Comparison of ENCODE assay signal across 27 cellular contexts in the genomic region with DNA sequence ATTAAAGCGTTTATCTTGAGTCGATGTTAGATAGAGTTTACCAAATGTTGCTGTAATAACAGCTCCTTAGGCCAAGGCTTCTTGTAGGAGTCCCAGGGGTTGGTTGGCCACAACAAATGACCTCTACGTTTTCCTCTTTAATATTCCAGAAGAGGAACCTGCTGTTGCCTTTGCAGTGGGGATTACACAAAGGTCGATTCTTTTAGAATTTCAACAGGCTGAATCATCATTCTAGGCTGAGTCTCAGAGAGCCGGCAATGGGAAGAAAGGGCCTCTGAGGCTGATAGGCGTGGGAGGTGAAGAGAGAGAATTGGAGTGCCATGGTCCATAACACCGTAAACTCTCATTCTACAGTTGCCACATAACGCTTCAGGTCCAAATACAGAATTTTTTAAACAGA.
DNase-seq lines count a peak whose midpoint lies in the region; ATAC-seq and TF ChIP-seq lines count a peak whose summit lies in the region.
"Had no signal": no experiment of that assay in that cellular context is flagged by ENCODE, and none has a peak within 500 bp of the region (broad histone marks: within the 10 kb centered on the region; RNA-seq: fewer than 3 reads in every experiment).

No MANE protein-coding gene starts in this region.

- WGBS in thyroid gland, 2 donors = 77 to 79% methylated on average over 8 of the region's 8 CpGs

- no peak for TF ChIP-seq CTCF in thyroid gland (IDR thresholded peaks at IDR 0.05)

- H3K27ac ChIP-seq in cingulate gyrus (ENCODE audit: low read depth, low read length) (peak overlapping the region; percentile 82), thyroid gland (no peak overlapping the region)
- H3K27ac ChIP-seq: ascending aorta, prostate gland, RWPE1 had no signal

- peak; percentile 1 for DNase-seq in RPMI7951 (ENCODE audit: low read depth)
- DNase-seq in left kidney (ENCODE audit: low read depth, low spot score) = peak; percentile 44
- DNase-seq in superior temporal gyrus (ENCODE audit: extremely low spot score) = peak; percentile 78
- DNase-seq in NCI-H2029 treated with DMSO at 0.1 percent for 48 hours (lab: John Stamatoyannopoulos, UW) = no peak
- no peak for DNase-seq in thyroid gland
- DNase-seq in left lobe of liver (ENCODE audit: low spot score) = no peak
- DNase-seq: activated CD4-positive, alpha-beta T cell treated with anti-CD3 and anti-CD28 coated beads for 36 hours; activated effector memory CD4-positive, alpha-beta T cell treated with anti-CD3 and anti-CD28 coated beads, Interleukin-2, amount 50 U/mL, for 16 hours; activated naive CD8-positive, alpha-beta T cell treated with anti-CD3 and anti-CD28 coated beads for 36 hours; activated T-cell treated with anti-CD3 and anti-CD28 coated beads for 4 hours; Calu3; DND-41; glutamatergic neuron; KBM-7; left cardiac atrium; NCI-H1417; NCI-H2081 treated with DMSO at 0.1 percent for 48 hours; NCI-H774; SK-N-SH; stimulated activated naive CD8-positive, alpha-beta T cell treated with anti-CD3 and anti-CD28 coated beads, Interleukin-15, Interleukin-2, amounts not matched to agents 100 U/mL and 50 U/mL, for 24 hours; T-helper 2 cell had no signal

- H3K36me3 ChIP-seq in thyroid gland = no peaks in the 10 kb centered on the region
- H3K36me3 ChIP-seq: ascending aorta, prostate gland, tibial nerve had no signal

- H3K4me1 ChIP-seq in thyroid gland = no peaks in the 10 kb centered on the region
- H3K4me1 ChIP-seq: ascending aorta, prostate gland had no signal

- no peak for ATAC-seq in left lobe of liver
- ATAC-seq: activated CD4-positive, alpha-beta T cell treated with anti-CD3 and anti-CD28 coated beads for 36 hours; HCT116; left cardiac atrium; stimulated activated naive CD8-positive, alpha-beta T cell treated with anti-CD3 and anti-CD28 coated beads, Interleukin-15, Interleukin-2, amounts not matched to agents 100 U/mL and 50 U/mL, for 24 hours had no signal

- no peaks in the 10 kb centered on the region for H3K9me3 ChIP-seq in thyroid gland
- H3K9me3 ChIP-seq: ascending aorta, prostate gland, SK-N-SH, tibial nerve had no signal

- H3K27me3 ChIP-seq in thyroid gland = no peaks in the 10 kb centered on the region
- H3K27me3 ChIP-seq: ascending aorta, tibial nerve had no signal

- TF ChIP-seq POLR2A in thyroid gland (IDR thresholded peaks at IDR 0.05) = no peak

- intact Hi-C loops in thyroid gland (cut with DNase I) = no loop called here

- H3K4me3 ChIP-seq in thyroid gland (replicated peaks in 1 of 3) = no peak overlapping the region
- H3K4me3 ChIP-seq: ascending aorta, prostate gland, tibial nerve had no signal

Comparison
In these comparisons a context has a peak if more than half of its experiments do, and no peak if none do; other contexts are left out.
1. DNase-seq: peak in RPMI7951 (single experiment), left kidney (single experiment) and superior temporal gyrus (single experiment); none in NCI-H2029 treated with DMSO at 0.1 percent for 48 hours (single experiment), thyroid gland (0 of 2) and left lobe of liver (single experiment).